Comparison of ENCODE assay signal across 21 cellular contexts in the genomic region with DNA sequence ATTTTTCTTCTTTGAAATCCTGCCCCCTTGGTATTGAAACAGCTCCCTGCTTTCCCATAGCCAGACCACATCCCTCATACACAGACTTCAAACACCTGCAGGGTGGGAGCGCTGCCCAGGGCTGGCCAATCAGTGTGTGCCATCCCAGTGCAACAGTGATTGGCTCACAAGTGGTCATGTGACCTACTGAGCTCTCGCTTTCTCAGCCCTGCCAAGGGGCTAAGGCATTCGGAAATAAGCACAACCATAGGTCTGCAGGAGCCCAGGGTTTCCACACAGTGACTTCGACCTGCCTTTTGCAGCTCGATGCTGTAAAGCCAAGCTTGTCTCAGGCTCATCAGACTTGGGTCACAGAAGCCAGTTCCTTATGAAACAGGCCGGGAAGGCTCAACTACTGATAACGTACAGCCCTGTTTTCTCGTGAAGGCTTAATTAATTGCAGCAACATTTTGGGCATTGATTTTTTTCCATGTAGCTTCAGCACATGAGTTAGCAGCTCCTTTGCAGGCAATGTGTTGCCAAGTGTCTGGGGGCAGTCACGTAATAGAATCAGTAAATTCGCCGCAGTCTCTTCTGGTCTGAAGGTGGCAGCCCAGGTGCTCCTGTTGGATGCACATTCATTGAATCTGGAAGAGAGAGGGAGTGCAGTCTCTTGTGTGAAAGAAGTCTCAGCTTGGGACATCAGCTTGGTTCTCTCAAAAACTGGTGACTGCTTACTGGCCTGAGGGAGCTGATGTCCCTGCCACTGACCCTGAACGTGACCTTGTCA.
DNase-seq lines count a peak whose midpoint lies in the region; FAIRE-seq and TF ChIP-seq lines count a peak whose summit lies in the region.
"Had no signal": no experiment of that assay in that cellular context is flagged by ENCODE, and none has a peak within 500 bp of the region (broad histone marks: within the 10 kb centered on the region; RNA-seq: fewer than 3 reads in every experiment).

No MANE protein-coding gene starts in this region.

- WGBS in endodermal cell (ENCODE audit: insufficient coverage in 1 of 2, insufficient read length in 1 of 2), 2 experiments: 89 to 94% methylated on average over 10 to 12 of the region's 12 CpGs
- WGBS in sigmoid colon, 2 donors: 83 to 86% methylated on average over 12 of the region's 12 CpGs
- WGBS in GM23248 (ENCODE audit: low coverage in 1 of 2, low lambda C conversion rate in 2 of 2, missing lambda C conversion rate in 2 of 2), 2 experiments: 3 to 5% methylated on average over 12 of the region's 12 CpGs

- TF ChIP-seq POLR2A in sigmoid colon (IDR thresholded peaks at IDR 0.05): no peak

- peak; percentile 32 for DNase-seq in Jurkat, Clone E6-1 (ENCODE audit: low read depth, low spot score)
- DNase-seq in SHP77 (lab: John Stamatoyannopoulos, UW) (peak; percentile 86 to 91), endodermal cell (peak; percentile 74), posterior cingulate gyrus (peak in 8 of 10 donors; percentile 42 to 92 (median 58)), GM19239 (ENCODE audit: insufficient read length, low spot score) (no peak), sigmoid colon (no peak), GM23248 (no peak)
- DNase-seq: activated CD4-positive, alpha-beta T cell treated with anti-CD3 and anti-CD28 coated beads, Interleukin-2, amount 10 ng/mL, durations not matched to agents 7 days and 5 days; activated naive CD8-positive, alpha-beta T cell treated with anti-CD3 and anti-CD28 coated beads, Interleukin-2, amount 10 ng/mL, durations not matched to agents 7 days and 5 days; CD8-positive, alpha-beta memory T cell; colonic mucosa; KBM-7; NCI-H187 treated with DMSO at 0.1 percent for 48 hours; NCI-H345; right cardiac atrium; stimulated activated CD8-positive, alpha-beta memory T cell treated with anti-CD3 and anti-CD28 coated beads, Interleukin-4, amount 100 ng/mL, for 48 hours; upper lobe of right lung had no signal

- no peak overlapping the region for H3K4me3 Mint-ChIP-seq in endodermal cell
- H3K4me3 Mint-ChIP-seq: activated CD4-positive, alpha-beta T cell treated with anti-CD3 and anti-CD28 coated beads, Interleukin-2, amount 10 ng/mL, durations not matched to agents 7 days and 5 days; activated naive CD8-positive, alpha-beta T cell treated with anti-CD3 and anti-CD28 coated beads, Interleukin-2, amount 10 ng/mL, durations not matched to agents 7 days and 5 days; brain; CD8-positive, alpha-beta memory T cell; T-helper 1 cell treated with Interleukin-12 subunit alpha and Interleukin-12 subunit beta and Interleukin-4 antibody, amounts not matched to agents 30 μg/mL and 1 μg/mL, for 36 hours had no signal

- H3K27me3 ChIP-seq in endodermal cell (ENCODE audit: control insufficient read depth, insufficient read depth, low read length, poor library complexity, severe bottlenecking): no peaks in the 10 kb centered on the region
- no peaks in the 10 kb centered on the region for H3K27me3 ChIP-seq in sigmoid colon
- H3K27me3 ChIP-seq in GM23248 (replicated peaks; ENCODE audit: insufficient read depth): no peaks in the 10 kb centered on the region
- H3K27me3 ChIP-seq: colonic mucosa, upper lobe of right lung had no signal

- no peaks in the 10 kb centered on the region for H3K79me2 ChIP-seq in GM23248 (ENCODE audit: insufficient read depth)

- no peaks in the 10 kb centered on the region for H3F3A ChIP-seq in GM23248 (ENCODE audit: insufficient read depth)

- H3K36me3 ChIP-seq in endodermal cell (ENCODE audit: control insufficient read depth, insufficient read depth, low read length) (no peaks in the 10 kb centered on the region), sigmoid colon (no peaks in the 10 kb centered on the region), GM23248 (ENCODE audit: low read depth) (no peaks in the 10 kb centered on the region)
- H3K36me3 ChIP-seq: colonic mucosa, upper lobe of right lung had no signal

- H3K4me1 ChIP-seq in endodermal cell (ENCODE audit: control insufficient read depth, insufficient read depth, low read length) (no peaks in the 10 kb centered on the region), sigmoid colon (no peaks in the 10 kb centered on the region), GM23248 (ENCODE audit: insufficient read depth) (no peaks in the 10 kb centered on the region)
- H3K4me1 ChIP-seq: colonic mucosa, upper lobe of right lung had no signal

- no peak for TF ChIP-seq CTCF in endodermal cell (conservative IDR thresholded peaks at IDR 0.05)
- TF ChIP-seq CTCF in sigmoid colon (IDR thresholded peaks at IDR 0.05): no peak

- H3K9me2 ChIP-seq in GM23248 (ENCODE audit: insufficient read depth): no peaks in the 10 kb centered on the region

- H3K27ac Mint-ChIP-seq in endodermal cell: no peak overlapping the region
- H3K27ac Mint-ChIP-seq: activated CD4-positive, alpha-beta T cell treated with anti-CD3 and anti-CD28 coated beads, Interleukin-2, amount 10 ng/mL, durations not matched to agents 7 days and 5 days; activated naive CD8-positive, alpha-beta T cell treated with anti-CD3 and anti-CD28 coated beads, Interleukin-2, amount 10 ng/mL, durations not matched to agents 7 days and 5 days; activated T-helper 2 cell treated with anti-CD3 and anti-CD28 coated beads, Interferon-gamma antibody, Interleukin-2, Interleukin-4, amounts not matched to agents 10 μg/mL and 5 μg/mL and 100 μg/mL, durations not matched to agents 14 hours and 24 hours and 36 hours; brain; CD8-positive, alpha-beta memory T cell; T-helper 1 cell treated with Interleukin-12 subunit alpha and Interleukin-12 subunit beta and Interleukin-4 antibody, amounts not matched to agents 30 μg/mL and 1 μg/mL, for 36 hours had no signal

- no peak overlapping the region for H3K27ac ChIP-seq in endodermal cell (ENCODE audit: low read depth, low read length)
- no peak overlapping the region for H3K27ac ChIP-seq in sigmoid colon
- no peak overlapping the region for H3K27ac ChIP-seq in GM23248
- H3K27ac ChIP-seq: colonic mucosa, upper lobe of right lung had no signal

- H3K9me3 ChIP-seq in endodermal cell (ENCODE audit: control insufficient read depth, low read length) (peaks cover under 1% of the 10 kb centered on the region), sigmoid colon (peaks cover 0 to 3% (median 0%) of the 10 kb centered on the region in 4 donors), GM23248 (ENCODE audit: low read depth) (no peaks in the 10 kb centered on the region)
- H3K9me3 ChIP-seq: colonic mucosa, upper lobe of right lung had no signal

- H3K4me2 ChIP-seq in GM23248 (ENCODE audit: unreplicated experiment): no peak overlapping the region

- H3K9me3 Mint-ChIP-seq in endodermal cell: peaks cover 4% of the 10 kb centered on the region

- H3K4me3 ChIP-seq in Jurkat, Clone E6-1 (ENCODE audit: low read length): no peak overlapping the region
- no peak overlapping the region for H3K4me3 ChIP-seq in endodermal cell (ENCODE audit: low read length)
- no peak overlapping the region for H3K4me3 ChIP-seq in sigmoid colon
- no peak overlapping the region for H3K4me3 ChIP-seq in GM23248
- H3K4me3 ChIP-seq: colonic mucosa, upper lobe of right lung had no signal

- H4K20me1 ChIP-seq in GM23248 (ENCODE audit: insufficient read depth): no peaks in the 10 kb centered on the region

- TF ChIP-seq EP300 in sigmoid colon (IDR thresholded peaks at IDR 0.05): no peak

- H3K27me3 Mint-ChIP-seq in endodermal cell (ENCODE audit: insufficient read depth): peaks cover 14% of the 10 kb centered on the region
- H3K27me3 Mint-ChIP-seq: activated CD4-positive, alpha-beta T cell treated with anti-CD3 and anti-CD28 coated beads, Interleukin-2, amount 10 ng/mL, durations not matched to agents 7 days and 5 days; activated naive CD8-positive, alpha-beta T cell treated with anti-CD3 and anti-CD28 coated beads, Interleukin-2, amount 10 ng/mL, durations not matched to agents 7 days and 5 days; brain had no signal

- H3K9ac ChIP-seq in endodermal cell (ENCODE audit: extremely low read depth, low read length, poor library complexity, severe bottlenecking): no peak overlapping the region
- no peak overlapping the region for H3K9ac ChIP-seq in GM23248

- H3K36me3 Mint-ChIP-seq in endodermal cell (ENCODE audit: low read depth): no peaks in the 10 kb centered on the region
- H3K36me3 Mint-ChIP-seq: activated naive CD8-positive, alpha-beta T cell treated with anti-CD3 and anti-CD28 coated beads, Interleukin-2, amount 10 ng/mL, durations not matched to agents 7 days and 5 days; brain; CD8-positive, alpha-beta memory T cell had no signal

- in situ Hi-C loops in GM23248 (cut with MboI): no loop called here

- intact Hi-C loops in posterior cingulate gyrus (cut with DNase I) (no loop called here), sigmoid colon (cut with DNase I) (no loop called here)

- no peaks in the 10 kb centered on the region for H3K4me1 Mint-ChIP-seq in endodermal cell
- H3K4me1 Mint-ChIP-seq: activated CD4-positive, alpha-beta T cell treated with anti-CD3 and anti-CD28 coated beads, Interleukin-2, amount 10 ng/mL, durations not matched to agents 7 days and 5 days; activated naive CD8-positive, alpha-beta T cell treated with anti-CD3 and anti-CD28 coated beads, Interleukin-2, amount 10 ng/mL, durations not matched to agents 7 days and 5 days; CD8-positive, alpha-beta memory T cell had no signal

- H2AFZ ChIP-seq in GM23248: no peak overlapping the region

- FAIRE-seq in GM19239 (lab: Jason Lieb, UNC): no peak
- FAIRE-seq: endometrium had no signal

Comparison
In these comparisons a context has a peak if more than half of its experiments do, and no peak if none do; other contexts are left out.
1. DNase-seq: peak in Jurkat, Clone E6-1 (single experiment), SHP77 (2 of 2), endodermal cell (single experiment) and posterior cingulate gyrus (8 of 10); none in GM19239 (single experiment), sigmoid colon (single experiment) and GM23248 (single experiment).